Comparison of ENCODE assay signal across 9 cellular contexts in genomic region chr1:6603851-6604558, GRCh38. TPM values are rescaled to one million over a fixed set of nuclear protein-coding genes. Genes with fewer than 3 reads are reported as not detected.
DNase-seq lines count a peak whose midpoint lies in the region; ATAC-seq and FAIRE-seq lines count a peak whose summit lies in the region.
"Had no signal": no experiment of that assay in that cellular context is flagged by ENCODE, and none has a peak within 500 bp of the region (broad histone marks: within the 10 kb centered on the region; RNA-seq: fewer than 3 reads in every experiment).

No MANE protein-coding gene starts in this region.

- 18 to 20% methylated on average over 18 to 19 of the region's 19 CpGs for WGBS in ectodermal cell, 2 experiments

- H3K36me3 ChIP-seq in SJCRH30 (peaks cover 4% of the 10 kb centered on the region; the same call in 1 of the 2 replicates), ectodermal cell (ENCODE audit: control insufficient read depth, insufficient read depth, low read length) (no peaks in the 10 kb centered on the region)

- no peak for ATAC-seq in HG03108 (IDR thresholded peaks at IDR 0.05; ENCODE audit: unreplicated experiment)
- ATAC-seq in HG03196 (IDR thresholded peaks at IDR 0.05; ENCODE audit: unreplicated experiment), result no peak

- peak overlapping the region; percentile 79 for H3K4me3 ChIP-seq in SJCRH30
- peak overlapping the region; percentile 71 for H3K4me3 ChIP-seq in ectodermal cell (ENCODE audit: insufficient read depth, low read depth, low read length)

- 0 out of 2 replicates have a peak, but pooled peaks cover 10% of the 10 kb centered on the region for H3K4me1 ChIP-seq in SJCRH30
- H3K4me1 ChIP-seq in ectodermal cell (ENCODE audit: control insufficient read depth, insufficient read depth, low read length), result peaks cover 18% of the 10 kb centered on the region

- no peaks in the 10 kb centered on the region for H3K9me3 ChIP-seq in SJCRH30 (replicated peaks)
- H3K9me3 ChIP-seq in ectodermal cell (ENCODE audit: control insufficient read depth, low read length), result no peaks in the 10 kb centered on the region

- H3K27ac ChIP-seq in SJCRH30 (peak overlapping the region; percentile 99), ectodermal cell (ENCODE audit: insufficient read depth, low read depth, low read length, poor library complexity, severe bottlenecking) (peak overlapping the region; percentile 80), temporal lobe (ENCODE audit: low read depth, low read length) (peak overlapping the region; percentile 93)

- FAIRE-seq in G401.6 (lab: Jason Lieb, UNC), result peak; percentile 79

- DNase-seq in SJCRH30 (peak; percentile 86 to 89), lung microvascular endothelial cell (ENCODE audit: low read depth in 2 of 2) (peak; percentile 82 to 87), NCI-H2081 treated with DMSO at 0.1 percent for 48 hours (lab: John Stamatoyannopoulos, UW) (no peak)

- H3K27me3 ChIP-seq in SJCRH30, result no peaks in the 10 kb centered on the region
- H3K27me3 ChIP-seq in ectodermal cell (ENCODE audit: control insufficient read depth, insufficient read depth, low read length, poor library complexity, severe bottlenecking), result peaks cover 20% of the 10 kb centered on the region

RNA-seq across cellular contexts. Expression of gene KLHL21, which starts 1.3 kb away (rescaled TPM):
- 44.8 and 45.0 TPM in 2 replicates for total RNA-seq in SJCRH30 (2014; rRNA removed; shearing (Covaris generic))
- 11.1 TPM for polyA plus RNA-seq in ectodermal cell (2013, experiment 1 of 4)
- polyA plus RNA-seq in ectodermal cell (2013, experiment 2 of 4), result 12.9 TPM
- 9.3 TPM for polyA plus RNA-seq in ectodermal cell (2013, experiment 3 of 4)
- polyA plus RNA-seq in ectodermal cell (2013, experiment 4 of 4), result 9.0 TPM
- 12.4 and 18.3 TPM in 2 replicates for total RNA-seq in lung microvascular endothelial cell
- total RNA-seq in temporal lobe, result 6.4 TPM

RNA-seq across cellular contexts. Expression of gene PHF13, which starts 9.5 kb away (rescaled TPM):
- total RNA-seq in SJCRH30 (2014; rRNA removed; shearing (Covaris generic)), result 24.5 and 25.0 TPM in 2 replicates
- polyA plus RNA-seq in ectodermal cell (2013, experiment 1 of 4), result 45.6 TPM
- polyA plus RNA-seq in ectodermal cell (2013, experiment 2 of 4), result 54.9 TPM
- 33.7 TPM for polyA plus RNA-seq in ectodermal cell (2013, experiment 3 of 4)
- 37.7 TPM for polyA plus RNA-seq in ectodermal cell (2013, experiment 4 of 4)
- total RNA-seq in lung microvascular endothelial cell (7.7 and 7.8 TPM in 2 replicates), temporal lobe (14.3 TPM)

RNA-seq across cellular contexts. Expression of gene THAP3, which starts 20.7 kb away (rescaled TPM):
- total RNA-seq in SJCRH30 (2014; rRNA removed; shearing (Covaris generic)), result 35.5 and 36.5 TPM in 2 replicates
- 26.1 TPM for polyA plus RNA-seq in ectodermal cell (2013, experiment 1 of 4)
- 20.9 TPM for polyA plus RNA-seq in ectodermal cell (2013, experiment 2 of 4)
- polyA plus RNA-seq in ectodermal cell (2013, experiment 3 of 4), result 25.2 TPM
- 25.7 TPM for polyA plus RNA-seq in ectodermal cell (2013, experiment 4 of 4)
- total RNA-seq in lung microvascular endothelial cell, result 13.5 and 19.8 TPM in 2 replicates
- 18.2 TPM for total RNA-seq in temporal lobe

RNA-seq across cellular contexts. Expression of gene ZBTB48, which starts 24.2 kb away (rescaled TPM):
- 14.6 and 25.2 TPM in 2 replicates for total RNA-seq in SJCRH30 (2014; rRNA removed; shearing (Covaris generic))
- 27.9 TPM for polyA plus RNA-seq in ectodermal cell (2013, experiment 1 of 4)
- polyA plus RNA-seq in ectodermal cell (2013, experiment 2 of 4), result 25.9 TPM
- polyA plus RNA-seq in ectodermal cell (2013, experiment 3 of 4), result 30.3 TPM
- polyA plus RNA-seq in ectodermal cell (2013, experiment 4 of 4), result 28.9 TPM
- 7.4 and 10.7 TPM in 2 replicates for total RNA-seq in lung microvascular endothelial cell
- total RNA-seq in temporal lobe, result 10.8 TPM

RNA-seq across cellular contexts. Expression of gene TAS1R1, which starts 48.9 kb away (rescaled TPM):
- 0.14 and 0.20 TPM in 2 replicates for total RNA-seq in SJCRH30 (2014; rRNA removed; shearing (Covaris generic))
- polyA plus RNA-seq in ectodermal cell (2013, experiment 1 of 4), result not detected
- polyA plus RNA-seq in ectodermal cell (2013, experiment 2 of 4), result not detected
- not detected for polyA plus RNA-seq in ectodermal cell (2013, experiment 3 of 4)
- not detected for polyA plus RNA-seq in ectodermal cell (2013, experiment 4 of 4)
- total RNA-seq in lung microvascular endothelial cell (not detected in 2 replicates), temporal lobe (not detected)
- total RNA-seq: T-helper 2 cell treated with Interferon-gamma antibody and Interleukin-4, amounts not matched to agents 100 ng/mL and 5 ng/mL, for 36 hours had no signal
